In genomic region chr19:47511128-47511517, GRCh38 we compare ENCODE assay signal across 1 cellular context.
TF ChIP-seq lines count a peak whose summit lies in the region.

No MANE protein-coding gene starts in this region.

TF ChIP-seq in GM12878, 131 proteins besides CTCF, POLR2A, EP300 and RAD21:
- TF ChIP-seq ASH2L (IDR thresholded peaks at IDR 0.05; ENCODE audit: borderline replicate concordance, low read depth) (no peak), SREBF1 (IDR thresholded peaks at IDR 0.05; ENCODE audit: low read length) (no peak), ETV6 (conservative IDR thresholded peaks at IDR 0.05 in 1 of 2, IDR thresholded peaks at IDR 0.05 in 1 of 2; ENCODE audit: borderline replicate concordance in 1 of 2, low read depth in 1 of 2) (no peak), SP1 (IDR thresholded peaks at IDR 0.05; ENCODE audit: low read depth, low read length) (no peak)
